28 cellular contexts compared by ENCODE assay signal in genomic region chr11:68692115-68692514, GRCh38. TPM values are rescaled to one million over a fixed set of nuclear protein-coding genes. Genes with fewer than 3 reads are reported as not detected.
A peak's percentile ranks its signal among the peaks of the same experiment; 100 is the strongest.
DNase-seq lines count a peak whose midpoint lies in the region; ATAC-seq, FAIRE-seq and TF ChIP-seq lines count a peak whose summit lies in the region.
"Had no signal": no experiment of that assay in that cellular context is flagged by ENCODE, and none has a peak within 500 bp of the region (broad histone marks: within the 10 kb centered on the region; RNA-seq: fewer than 3 reads in every experiment).

No MANE protein-coding gene starts in this region.

- H3K79me2 ChIP-seq in H9 (ENCODE audit: insufficient read depth, low read length) (no peaks in the 10 kb centered on the region), H1 (ENCODE audit: control insufficient read depth in 1 of 2, insufficient read depth in 2 of 2, low read length in 2 of 2) (no peaks in the 10 kb centered on the region)

- WGBS in H9 (ENCODE audit: extremely low coverage, insufficient read length, low lambda C conversion rate) = no CpG with 5 or more reads among the region's 10 CpGs
- 92% methylated on average over 10 of the region's 10 CpGs; no CpG with 5 or more reads in 1 of the 2 experiments for WGBS in H1 (ENCODE audit: extremely low coverage in 1 of 2, insufficient coverage in 1 of 2, insufficient read length in 1 of 2, insufficient replicate concordance in 2 of 2, low coverage in 1 of 2, low lambda C conversion rate in 2 of 2, missing lambda C conversion rate in 1 of 2), 2 experiments

- CTCF ChIA-PET in H1 (lab: Charles Lee; ENCODE audit: partially characterized antibody) = interaction anchor here (0.7 to 2.9 kb wide), 3 partner anchors 12 to 62 kb away, joined by 3 to 13 read pairs (median 4); no protein-coding TSS in a partner anchor

- no peaks in the 10 kb centered on the region for H3K23me2 ChIP-seq in H9 (ENCODE audit: insufficient read length, low read depth, low read length, poor library complexity, severe bottlenecking)
- 0 out of 2 replicates have a peak, but pooled peaks cover 1% of the 10 kb centered on the region for H3K23me2 ChIP-seq in H1 (ENCODE audit: low read depth, low read length)

- 0 out of 3 replicates have a peak, but pooled peaks of 1 of the 2 experiments have one; percentile 7 for TF ChIP-seq POLR2A in H1 (IDR thresholded peaks at IDR 0.05; ENCODE audit: control extremely low read depth in 1 of 2, low read depth in 2 of 2, low read length in 2 of 2)

- no peak overlapping the region for H4K5ac ChIP-seq in H9 (ENCODE audit: insufficient read length, low read depth, low read length)
- no peak overlapping the region for H4K5ac ChIP-seq in H1 (ENCODE audit: insufficient read length, low read depth, low read length)

- H3K18ac ChIP-seq in H9 (ENCODE audit: insufficient read length, low read depth, low read length) (no peak overlapping the region), H1 (ENCODE audit: extremely low read depth, low read length) (peak overlapping the region; percentile 32; the same call in 1 of the 2 replicates)

- H2BK12ac ChIP-seq in H9 (ENCODE audit: insufficient read length, low read depth, low read length) (no peak overlapping the region), H1 (ENCODE audit: low read depth, low read length) (no peak overlapping the region)

- H3K9me3 Mint-ChIP-seq in H9 = peaks cover 2 to 6% of the 10 kb centered on the region in 2 experiments; a peak in 1 of 5 replicates

- no peak for TF ChIP-seq EP300 in H1 (IDR thresholded peaks at IDR 0.05; ENCODE audit: borderline replicate concordance in 1 of 2, low read depth in 2 of 2, low read length in 2 of 2)

- H3K4me2 ChIP-seq in H9 (ENCODE audit: insufficient read depth, insufficient read length, low read length) = no peak overlapping the region
- no peak overlapping the region for H3K4me2 ChIP-seq in H1 (ENCODE audit: insufficient read depth in 1 of 2, low read depth in 2 of 2, low read length in 2 of 2)

- H3K4me1 Mint-ChIP-seq in H9 = peaks cover 49 to 60% of the 10 kb centered on the region in 2 experiments

- H2BK20ac ChIP-seq in H9 (ENCODE audit: low read depth, low read length, poor library complexity, severe bottlenecking) (no peak overlapping the region), H1 (ENCODE audit: low read length) (no peak overlapping the region)

- FAIRE-seq in H1 (lab: Jason Lieb, UNC) = no peak
- FAIRE-seq: A204.1, GM12878 had no signal

- H3T11ph ChIP-seq in H9 (ENCODE audit: low read length) = no peak overlapping the region

- ATAC-seq in HG02973 (IDR thresholded peaks at IDR 0.05; ENCODE audit: unreplicated experiment) = no peak
- ATAC-seq: GM12878, HCT116 had no signal

- no peak overlapping the region for H2BK15ac ChIP-seq in H9 (ENCODE audit: low read depth, low read length)
- H2BK15ac ChIP-seq in H1 (ENCODE audit: low read length) = no peak overlapping the region

- TF ChIP-seq RAD21 in H1 (IDR thresholded peaks at IDR 0.05 in 1 of 2, conservative IDR thresholded peaks at IDR 0.05 in 1 of 2; ENCODE audit: low read depth in 2 of 2, low read length in 2 of 2) = no peak

- H4K8ac ChIP-seq in H9 (replicated peaks; ENCODE audit: insufficient read length, low read depth, low read length) (no peak overlapping the region), H1 (ENCODE audit: extremely low read depth, insufficient read depth, low read length) (no peak overlapping the region)

- H3K36me3 ChIP-seq in H7 (replicated peaks; ENCODE audit: control insufficient read depth, insufficient read depth, low read length) (peaks cover 20% of the 10 kb centered on the region), H1 (ENCODE audit: control insufficient read depth in 2 of 4, insufficient read depth in 4 of 4, low read length in 3 of 4) (peaks cover 0 to 7% (median 2%) of the 10 kb centered on the region in 4 experiments; a peak in 3 of 8 replicates)

- peak overlapping the region in 1 of 3 experiments; percentile 91; a peak in 2 of 7 replicates for H3K27ac Mint-ChIP-seq in H9
- H3K27ac Mint-ChIP-seq: CD8-positive, alpha-beta memory T cell; HFFc6 had no signal

- no peak overlapping the region for H3K4me3 Mint-ChIP-seq in H9
- H3K4me3 Mint-ChIP-seq: CD4-positive, CD25-positive, alpha-beta regulatory T cell; HFFc6 had no signal

- H3K9ac ChIP-seq in H9 (ENCODE audit: extremely low read depth, insufficient read length, low read length) (no peak overlapping the region), H1 (replicated peaks in 1 of 4; ENCODE audit: extremely low read depth in 1 of 4, low read depth in 3 of 4, low read length in 3 of 4) (no peak overlapping the region)

- H3K9me3 ChIP-seq in H9 (ENCODE audit: control insufficient read depth, low read depth, low read length) (no peaks in the 10 kb centered on the region), H1 (ENCODE audit: insufficient read depth in 2 of 2, low read depth in 1 of 2, low read length in 1 of 2) (peaks cover 0 to 2% of the 10 kb centered on the region in 2 experiments; a peak in 1 of 4 replicates)
- H3K9me3 ChIP-seq: BE2C had no signal

- no peaks in the 10 kb centered on the region for H3K27me3 ChIP-seq in H7 (ENCODE audit: control insufficient read depth, insufficient read depth, low read length)
- no peaks in the 10 kb centered on the region for H3K27me3 ChIP-seq in H9 (ENCODE audit: insufficient read depth, low read length)
- no peaks in the 10 kb centered on the region for H3K27me3 ChIP-seq in H1 (replicated peaks in 1 of 4; ENCODE audit: control insufficient read depth in 3 of 4, extremely low read depth in 1 of 4, insufficient read depth in 3 of 4, low read length in 3 of 4)
- H3K27me3 ChIP-seq: BE2C had no signal

- no peaks in the 10 kb centered on the region; the same call in 1 of the 2 replicates for H3K27me3 Mint-ChIP-seq in H9 (ENCODE audit: low read depth)

- POLR2A ChIA-PET in H1 (lab: Charles Lee; ENCODE audit: partially characterized antibody) = interaction anchor here (0.9 to 1.2 kb wide), 4 partner anchors 9 to 57 kb away, joined by 3 to 4 read pairs (median 4); no protein-coding TSS in a partner anchor

- DNase-seq in H7 = peak; percentile 49
- DNase-seq in H9 = peak; percentile 41
- no peak for DNase-seq in H1 (ENCODE audit: low read depth in 1 of 2, low spot score in 2 of 2)
- DNase-seq in mesenteric fat pad (ENCODE audit: low spot score) = peak; percentile 81
- no peak for DNase-seq in dedifferentiated amniotic fluid mesenchymal stem cell (ENCODE audit: extremely low spot score)
- no peak for DNase-seq in T-helper 9 cell
- DNase-seq in foreskin melanocyte = no peak
- DNase-seq: ACHN; BE2C; C1 segment of cervical spinal cord; CD4-positive, CD25-positive, alpha-beta regulatory T cell; CD8-positive, alpha-beta memory T cell; COR-L47; DMS 273 treated with DMSO at 0.1 percent for 48 hours; DMS53; DND-41; EL; HFFc6; IMR-90; KBM-7 had no signal

- H3K79me1 ChIP-seq in H9 (ENCODE audit: insufficient read depth, low read depth, low read length, poor library complexity, severe bottlenecking) = no peaks in the 10 kb centered on the region
- H3K79me1 ChIP-seq in H1 (ENCODE audit: low read depth, low read length) = no peaks in the 10 kb centered on the region

- H3K56ac ChIP-seq in H9 (ENCODE audit: insufficient read length, low read depth, low read length) (no peak overlapping the region), H1 (replicated peaks; ENCODE audit: insufficient read length, low read depth, low read length) (no peak overlapping the region)

- H3K23ac ChIP-seq in H9 (ENCODE audit: insufficient read length, low read depth, low read length) (no peak overlapping the region), H1 (ENCODE audit: insufficient read length) (no peak overlapping the region)

- no peak overlapping the region for H2AK5ac ChIP-seq in H9 (ENCODE audit: insufficient read length, low read length)
- H2AK5ac ChIP-seq in H1 (ENCODE audit: low read depth, low read length) = no peak overlapping the region

- no peak overlapping the region for H3K4me3 ChIP-seq in H7 (ENCODE audit: insufficient read depth, low read depth, low read length)
- no peak overlapping the region for H3K4me3 ChIP-seq in H1 (ENCODE audit: extremely low read depth in 1 of 4, insufficient read depth in 2 of 4, low read depth in 3 of 4, low read length in 4 of 4)
- H3K4me3 ChIP-seq: GM12878 had no signal

- H2AFZ ChIP-seq in H9 (ENCODE audit: low read length) (no peak overlapping the region), H1 (ENCODE audit: low read length) (no peak overlapping the region)

- peaks cover 2% of the 10 kb centered on the region; the same call in 1 of the 2 replicates for H3K4me1 ChIP-seq in H9 (ENCODE audit: insufficient read depth, low read length)
- peaks cover 5 to 27% (median 10%) of the 10 kb centered on the region in 4 experiments; a peak in 6 of 7 replicates for H3K4me1 ChIP-seq in H1 (replicated peaks in 1 of 4; ENCODE audit: control insufficient read depth in 3 of 4, insufficient read depth in 4 of 4, low read length in 3 of 4)

- no peak overlapping the region for H3K14ac ChIP-seq in H9 (ENCODE audit: insufficient read depth, low read length)
- no peak overlapping the region for H3K14ac ChIP-seq in H1 (ENCODE audit: insufficient read length)

- no peak overlapping the region for H2BK120ac ChIP-seq in H9 (ENCODE audit: low read depth, low read length, poor library complexity, severe bottlenecking)
- H2BK120ac ChIP-seq in H1 (replicated peaks; ENCODE audit: low read depth, low read length) = no peak overlapping the region

- TF ChIP-seq CTCF in H9 (conservative IDR thresholded peaks at IDR 0.05) (no peak), H1 (IDR thresholded peaks at IDR 0.05; ENCODE audit: control extremely low read depth in 1 of 3, insufficient read depth in 1 of 3, low read depth in 1 of 3, low read length in 3 of 3) (no peak)

- H3K4ac ChIP-seq in H9 (ENCODE audit: low read depth, low read length) (no peak overlapping the region), H1 (replicated peaks; ENCODE audit: insufficient read length, low read depth, low read length) (no peak overlapping the region)

- H4K20me1 ChIP-seq in H9 (ENCODE audit: control insufficient read depth, insufficient read depth, insufficient read length) (no peaks in the 10 kb centered on the region), H1 (replicated peaks in 1 of 2; ENCODE audit: control insufficient read depth in 1 of 2, insufficient read depth in 2 of 2, low read length in 2 of 2) (peaks cover 0 to 4% of the 10 kb centered on the region in 2 experiments)

- H3K27ac ChIP-seq in H9 (ENCODE audit: insufficient read length, low read depth, low read length) (no peak overlapping the region), H1 (ENCODE audit: low read depth, low read length) (no peak overlapping the region)
- H3K27ac ChIP-seq: HL-60 had no signal

- H2BK5ac ChIP-seq in H9 (ENCODE audit: insufficient read length, low read length) (no peak overlapping the region), H1 (ENCODE audit: low read depth, low read length) (no peak overlapping the region)

- H4K91ac ChIP-seq in H9 (ENCODE audit: insufficient read length, low read depth, low read length) = no peak overlapping the region
- H4K91ac ChIP-seq in H1 (replicated peaks; ENCODE audit: insufficient read length, low read length) = no peak overlapping the region

- peaks cover 3 to 38% (median 29%) of the 10 kb centered on the region in 3 experiments; a peak in 6 of 7 replicates for H3K36me3 Mint-ChIP-seq in H9 (ENCODE audit: insufficient read depth in 1 of 3, low read depth in 3 of 3)
- H3K36me3 Mint-ChIP-seq: CD4-positive, CD25-positive, alpha-beta regulatory T cell had no signal

RNA-seq across cellular contexts. Expression of gene GAL, which starts 7.8 kb away (rescaled TPM):
- 192 and 226 TPM in 2 replicates for total RNA-seq in H7 (2014; rRNA removed; shearing (Covaris generic))
- total RNA-seq in H9 (2021) = 65.2 and 67.5 TPM in 2 replicates
- total RNA-seq in H1 (2021; fragmentation: NEBNext Ultra II Directional; extraction: Animal tissue kit (Norgen Biotek cat#: 25700)) = 233 and 234 TPM in 2 replicates
- polyA plus RNA-seq in H1 (2011; rRNA removed) = 81.8 and 124 TPM in 2 replicates
- polyA plus RNA-seq in H1 (2011; cell fraction: cytosol; rRNA removed) = 93.5 TPM
- polyA plus RNA-seq in H1 (2011; cell fraction: nucleus; rRNA removed) = 72.9 TPM
- 113 to 133 TPM (median 127 TPM) in 4 replicates for polyA plus RNA-seq in H1 (2012, experiment 1 of 2)
- polyA plus RNA-seq in H1 (2012, experiment 2 of 2) = 189 TPM
- 495 TPM for polyA plus RNA-seq in H1 (2013, experiment 1 of 2)
- 562 TPM for polyA plus RNA-seq in H1 (2013, experiment 2 of 2)
- polyA minus RNA-seq in H1 (2011; rRNA and poly(A)+ RNA removed) = 19.7 and 28.9 TPM in 2 replicates
- polyA minus RNA-seq in H1 (2011; cell fraction: cytosol; rRNA and poly(A)+ RNA removed) = 55.9 TPM
- 29.4 TPM for polyA minus RNA-seq in H1 (2011; cell fraction: nucleus; rRNA and poly(A)+ RNA removed)
- 1.4 TPM for total RNA-seq in mesenteric fat pad
- total RNA-seq: CD4-positive, CD25-positive, alpha-beta regulatory T cell; G401; GM12878; H4; HT1080; IMR-90 had no signal
- polyA plus RNA-seq: CD4-positive, CD25-positive, alpha-beta regulatory T cell; CD8-positive, alpha-beta memory T cell had no signal

RNA-seq across cellular contexts. Expression of gene TESMIN, which starts 59.2 kb away (rescaled TPM):
- 63.7 and 91.0 TPM in 2 replicates for total RNA-seq in H7 (2014; rRNA removed; shearing (Covaris generic))
- total RNA-seq in H9 (2021) (42.1 and 45.2 TPM in 2 replicates), mesenteric fat pad (0.55 TPM)
- total RNA-seq in H1 (2021; fragmentation: NEBNext Ultra II Directional; extraction: Animal tissue kit (Norgen Biotek cat#: 25700)) = 59.5 and 61.1 TPM in 2 replicates
- polyA plus RNA-seq in H1 (2011; rRNA removed) = 22.6 and 34.2 TPM in 2 replicates
- 31.0 TPM for polyA plus RNA-seq in H1 (2011; cell fraction: cytosol; rRNA removed)
- polyA plus RNA-seq in H1 (2011; cell fraction: nucleus; rRNA removed) = 47.1 TPM
- polyA plus RNA-seq in H1 (2012, experiment 1 of 2) = 36.6 to 47.7 TPM (median 40.3 TPM) in 4 replicates
- 29.6 TPM for polyA plus RNA-seq in H1 (2012, experiment 2 of 2)
- polyA plus RNA-seq in H1 (2013, experiment 1 of 2) = 42.0 TPM
- polyA plus RNA-seq in H1 (2013, experiment 2 of 2) = 36.9 TPM
- 11.8 and 12.3 TPM in 2 replicates for polyA minus RNA-seq in H1 (2011; rRNA and poly(A)+ RNA removed)
- 35.5 TPM for polyA minus RNA-seq in H1 (2011; cell fraction: cytosol; rRNA and poly(A)+ RNA removed)
- polyA minus RNA-seq in H1 (2011; cell fraction: nucleus; rRNA and poly(A)+ RNA removed) = 21.9 TPM

Comparison
In these comparisons a context has a peak if more than half of its experiments do, and no peak if none do; other contexts are left out.
1. DNase-seq: peak in H7 (single experiment), H9 (single experiment) and mesenteric fat pad (single experiment); none in H1 (0 of 2), dedifferentiated amniotic fluid mesenchymal stem cell (single experiment), T-helper 9 cell (single experiment) and foreskin melanocyte (single experiment).
2. RNA of gene GAL, which starts 7.8 kb away (total RNA-seq): 233 to 234 TPM in H1, 192 to 226 TPM in H7 and 65.2 to 67.5 TPM in H9; 1.4 TPM in mesenteric fat pad (single experiment); every median in the first group is over 10 times any median in the second.
3. RNA of gene TESMIN, which starts 59.2 kb away (total RNA-seq): 63.7 to 91.0 TPM in H7, 59.5 to 61.1 TPM in H1 and 42.1 to 45.2 TPM in H9; 0.55 TPM in mesenteric fat pad (single experiment); every median in the first group is over 10 times any median in the second.